In genomic region chr1:160401487-160401805, GRCh38 we compare ENCODE assay signal across 1 cellular context.
TF ChIP-seq lines count a peak whose summit lies in the region.

No MANE protein-coding gene starts in this region.

TF ChIP-seq in H1, 55 proteins besides CTCF, POLR2A, EP300 and RAD21:
- TF ChIP-seq CBX5 (IDR thresholded peaks at IDR 0.05; ENCODE audit: low read depth, low read length), result no peak
- no peak for TF ChIP-seq BACH1 (IDR thresholded peaks at IDR 0.05; ENCODE audit: low read length)
- no peak for TF ChIP-seq ATF3 (IDR thresholded peaks at IDR 0.05; ENCODE audit: insufficient read depth, low read depth, low read length)
- no peak for TF ChIP-seq CHD7 (IDR thresholded peaks at IDR 0.05; ENCODE audit: insufficient replicate concordance, low read length)
- no peak for TF ChIP-seq SP1 (IDR thresholded peaks at IDR 0.05; ENCODE audit: low read depth, low read length)
- TF ChIP-seq KDM5A (IDR thresholded peaks at IDR 0.05; ENCODE audit: low read length), result no peak
- TF ChIP-seq NRF1 (IDR thresholded peaks at IDR 0.05; ENCODE audit: low read depth, low read length), result no peak
- no peak for TF ChIP-seq ATF2 (IDR thresholded peaks at IDR 0.05; ENCODE audit: low read length)
- no peak for TF ChIP-seq SUZ12 (IDR thresholded peaks at IDR 0.05; ENCODE audit: low read length)
- no peak for TF ChIP-seq MAX (IDR thresholded peaks at IDR 0.05)
- no peak for TF ChIP-seq HDAC6 (IDR thresholded peaks at IDR 0.05; ENCODE audit: low read depth, low read length)
